In the genomic region with DNA sequence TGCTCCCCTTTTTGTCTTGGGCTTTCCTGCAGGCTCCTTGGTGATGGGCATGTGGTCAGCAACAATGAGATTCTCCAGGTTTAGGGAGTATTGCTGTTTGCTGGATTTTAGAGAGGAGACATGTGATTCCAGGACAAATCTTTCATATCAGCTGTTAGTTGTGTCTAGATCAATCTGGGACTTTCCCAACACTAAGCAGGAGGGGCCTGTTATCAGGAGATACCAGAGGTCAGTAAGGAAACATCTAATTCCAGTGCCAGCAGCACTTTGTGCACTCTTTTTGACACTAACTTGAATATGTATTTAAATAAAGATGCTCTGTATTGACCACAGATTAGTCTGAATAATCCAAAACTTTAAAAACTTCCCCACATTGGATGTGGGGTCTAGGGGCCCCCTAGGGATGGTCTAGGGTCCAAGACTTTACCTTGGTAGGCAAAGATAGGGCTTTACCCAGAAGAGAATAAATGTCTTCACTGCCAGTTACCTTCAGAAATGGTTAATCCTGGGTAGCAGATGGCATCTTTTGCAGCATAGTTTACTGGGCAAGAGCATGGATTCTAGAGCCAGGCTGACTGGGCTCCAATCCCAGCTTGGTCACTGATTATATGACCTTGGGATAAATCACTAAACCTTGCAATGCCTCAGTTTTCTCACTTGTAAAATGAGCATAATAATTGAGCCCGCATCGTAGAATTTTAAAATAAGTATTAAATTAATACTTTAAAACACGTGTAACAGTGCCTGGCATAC, we compare ENCODE assay signal across 29 cellular contexts.
"Had no signal": no experiment of that assay in that cellular context is flagged by ENCODE, and none has a peak within 500 bp of the region (broad histone marks: within the 10 kb centered on the region; RNA-seq: fewer than 3 reads in every experiment).

No MANE protein-coding gene starts in this region.

- H3K4me3 Mint-ChIP-seq: activated CD4-positive, alpha-beta memory T cell treated with anti-CD3 and anti-CD28 coated beads, Interleukin-2, amount 10 ng/mL, durations not matched to agents 7 days and 5 days; activated CD4-positive, alpha-beta T cell treated with anti-CD3 and anti-CD28 coated beads, Interleukin-2, amount 10 ng/mL, durations not matched to agents 7 days and 5 days; activated naive CD4-positive, alpha-beta T cell treated with anti-CD3 and anti-CD28 coated beads for 36 hours; activated naive CD4-positive, alpha-beta T cell treated with anti-CD3 and anti-CD28 coated beads, Interleukin-2, amount 50 U/mL, for 24 hours; activated naive CD8-positive, alpha-beta T cell treated with anti-CD3 and anti-CD28 coated beads for 36 hours; activated naive CD8-positive, alpha-beta T cell treated with anti-CD3 and anti-CD28 coated beads, Interleukin-2, amount 50 U/mL, for 24 hours; activated T-cell treated with anti-CD3 and anti-CD28 coated beads, Interleukin-2, amount 50 U/mL, for 4 hours; activated T-helper 17 cell treated with anti-CD3 and anti-CD28 coated beads, Interleukin-2, amount 50 U/mL, for 72 hours; effector memory CD8-positive, alpha-beta T cell; T-cell; T-helper 1 cell treated with Interleukin-12 subunit alpha and Interleukin-12 subunit beta and Interleukin-4 antibody, amounts not matched to agents 30 μg/mL and 1 μg/mL, for 36 hours; WTC11 had no signal

- H3K4me1 Mint-ChIP-seq: activated CD4-positive, alpha-beta memory T cell treated with anti-CD3 and anti-CD28 coated beads, Interleukin-2, amount 10 ng/mL, durations not matched to agents 7 days and 5 days; activated T-helper 17 cell treated with anti-CD3 and anti-CD28 coated beads, Interleukin-2, amount 50 U/mL, for 72 hours; T-cell had no signal

- H3K36me3 Mint-ChIP-seq: activated naive CD4-positive, alpha-beta T cell treated with anti-CD3 and anti-CD28 coated beads, Interleukin-2, amount 50 U/mL, for 24 hours; T-cell had no signal

- H3K27me3 Mint-ChIP-seq: activated naive CD8-positive, alpha-beta T cell treated with anti-CD3 and anti-CD28 coated beads for 36 hours; activated naive CD8-positive, alpha-beta T cell treated with anti-CD3 and anti-CD28 coated beads, Interleukin-2, amount 50 U/mL, for 24 hours; activated T-helper 17 cell treated with anti-CD3 and anti-CD28 coated beads, Interleukin-2, amount 50 U/mL, for 72 hours had no signal

- DNase-seq: activated CD4-positive, alpha-beta memory T cell treated with anti-CD3 and anti-CD28 coated beads, Interleukin-2, amount 10 ng/mL, durations not matched to agents 7 days and 5 days; activated CD4-positive, alpha-beta T cell treated with anti-CD3 and anti-CD28 coated beads for 1 hour; activated CD4-positive, alpha-beta T cell treated with anti-CD3 and anti-CD28 coated beads for 4 hours; activated CD4-positive, alpha-beta T cell treated with anti-CD3 and anti-CD28 coated beads, Interleukin-2, amount 10 ng/mL, durations not matched to agents 7 days and 5 days; activated CD4-positive, alpha-beta T cell treated with anti-CD3 and anti-CD28 coated beads, Interleukin-2, amount 50 U/mL, for 4 hours; activated effector memory CD4-positive, alpha-beta T cell treated with anti-CD3 and anti-CD28 coated beads, Interleukin-2, amount 50 U/mL, for 16 hours; activated naive CD4-positive, alpha-beta T cell treated with anti-CD3 and anti-CD28 coated beads for 36 hours; activated naive CD8-positive, alpha-beta T cell treated with anti-CD3 and anti-CD28 coated beads for 36 hours; activated naive CD8-positive, alpha-beta T cell treated with anti-CD3 and anti-CD28 coated beads, Interleukin-2, amount 50 U/mL, for 24 hours; activated T-cell treated with anti-CD3 and anti-CD28 coated beads, Interleukin-2, amount 50 U/mL, for 4 hours; adrenal gland; amygdala; aorta; body of pancreas; caudate nucleus; cerebellar nuclear complex; dermis blood vessel endothelial cell; effector CD4-positive, alpha-beta T cell; effector memory CD8-positive, alpha-beta T cell; foreskin keratinocyte; gastrocnemius medialis; glutamatergic neuron; heart left ventricle; T-cell; T1000 had no signal

- H3K27ac Mint-ChIP-seq: activated CD4-positive, alpha-beta memory T cell treated with anti-CD3 and anti-CD28 coated beads, Interleukin-2, amount 10 ng/mL, durations not matched to agents 7 days and 5 days; activated CD4-positive, alpha-beta T cell treated with anti-CD3 and anti-CD28 coated beads, Interleukin-2, amount 10 ng/mL, durations not matched to agents 7 days and 5 days; activated naive CD4-positive, alpha-beta T cell treated with anti-CD3 and anti-CD28 coated beads for 36 hours; activated naive CD4-positive, alpha-beta T cell treated with anti-CD3 and anti-CD28 coated beads, Interleukin-2, amount 50 U/mL, for 24 hours; activated naive CD8-positive, alpha-beta T cell treated with anti-CD3 and anti-CD28 coated beads for 36 hours; activated naive CD8-positive, alpha-beta T cell treated with anti-CD3 and anti-CD28 coated beads, Interleukin-2, amount 50 U/mL, for 24 hours; activated T-helper 17 cell treated with anti-CD3 and anti-CD28 coated beads, Interleukin-2, amount 50 U/mL, for 72 hours; effector memory CD8-positive, alpha-beta T cell; T-cell; T-helper 1 cell treated with Interleukin-12 subunit alpha and Interleukin-12 subunit beta and Interleukin-4 antibody, amounts not matched to agents 30 μg/mL and 1 μg/mL, for 36 hours; WTC11 had no signal

- H3K9me3 Mint-ChIP-seq: activated CD4-positive, alpha-beta memory T cell treated with anti-CD3 and anti-CD28 coated beads, Interleukin-2, amount 10 ng/mL, durations not matched to agents 7 days and 5 days; activated CD4-positive, alpha-beta T cell treated with anti-CD3 and anti-CD28 coated beads, Interleukin-2, amount 10 ng/mL, durations not matched to agents 7 days and 5 days; activated naive CD4-positive, alpha-beta T cell treated with anti-CD3 and anti-CD28 coated beads for 36 hours; activated naive CD4-positive, alpha-beta T cell treated with anti-CD3 and anti-CD28 coated beads, Interleukin-2, amount 50 U/mL, for 24 hours; activated naive CD8-positive, alpha-beta T cell treated with anti-CD3 and anti-CD28 coated beads for 36 hours; activated naive CD8-positive, alpha-beta T cell treated with anti-CD3 and anti-CD28 coated beads, Interleukin-2, amount 50 U/mL, for 24 hours; activated T-cell treated with anti-CD3 and anti-CD28 coated beads, Interleukin-2, amount 50 U/mL, for 4 hours; activated T-helper 17 cell treated with anti-CD3 and anti-CD28 coated beads, Interleukin-2, amount 50 U/mL, for 72 hours; effector memory CD8-positive, alpha-beta T cell; T-cell; T-helper 1 cell treated with Interleukin-12 subunit alpha and Interleukin-12 subunit beta and Interleukin-4 antibody, amounts not matched to agents 30 μg/mL and 1 μg/mL, for 36 hours had no signal

- ATAC-seq: activated naive CD8-positive, alpha-beta T cell treated with anti-CD3 and anti-CD28 coated beads, Interleukin-2, amount 50 U/mL, for 24 hours; activated T-cell treated with anti-CD3 and anti-CD28 coated beads, Interleukin-2, amount 50 U/mL, for 4 hours; activated T-helper 17 cell treated with anti-CD3 and anti-CD28 coated beads, Interleukin-2, amount 50 U/mL, for 72 hours; body of pancreas; effector memory CD8-positive, alpha-beta T cell; foreskin keratinocyte; gastrocnemius medialis; heart left ventricle; T-cell; WTC11 had no signal
